15 cellular contexts compared by ENCODE assay signal in genomic region chr17:75639771-75640555, GRCh38. TPM values are rescaled to one million over a fixed set of nuclear protein-coding genes. Genes with fewer than 3 reads are reported as not detected.
DNase-seq lines count a peak whose midpoint lies in the region; ATAC-seq, FAIRE-seq and TF ChIP-seq lines count a peak whose summit lies in the region.
"Had no signal": no experiment of that assay in that cellular context is flagged by ENCODE, and none has a peak within 500 bp of the region (broad histone marks: within the 10 kb centered on the region; RNA-seq: fewer than 3 reads in every experiment).

No MANE protein-coding gene starts in this region.

- no peak for TF ChIP-seq POLR2A in suprapubic skin (IDR thresholded peaks at IDR 0.05)

- no peaks in the 10 kb centered on the region for H3K9me2 ChIP-seq in PC-3 (replicated peaks; ENCODE audit: low read length)

- CTCF ChIA-PET in PC-3 (lab: Charles Lee), result no interaction called here

- ATAC-seq in PC-3 (0 out of 2 replicates have a peak, but pooled peaks have one; percentile 17), left colon (peak; percentile 55), GM21447 (IDR thresholded peaks at IDR 0.05; ENCODE audit: unreplicated experiment) (no peak)
- ATAC-seq: activated T-cell treated with anti-CD3 and anti-CD28 coated beads, Interleukin-2, amount 50 U/mL, for 72 hours had no signal

- H3K4me2 ChIP-seq in PC-3 (ENCODE audit: low read length), result no peak overlapping the region

- H4K20me1 ChIP-seq in PC-3 (ENCODE audit: low read length), result no peaks in the 10 kb centered on the region

- no peak overlapping the region for H3K9ac ChIP-seq in PC-3 (ENCODE audit: low read length)

- POLR2A ChIA-PET in PC-3 (lab: Charles Lee; ENCODE audit: unreplicated experiment), result no interaction called here

- H3K9me3 ChIP-seq in PC-3 (ENCODE audit: low read length) (no peaks in the 10 kb centered on the region), suprapubic skin (no peaks in the 10 kb centered on the region)

- H3K27ac ChIP-seq in PC-3 (ENCODE audit: low read length) (peak overlapping the region; percentile 28), suprapubic skin (peak overlapping the region; percentile 77)

- intact Hi-C loops in PC-3 (cut with micrococcal nuclease), result no loop called here
- intact Hi-C loops in left colon (cut with DNase I, micrococcal nuclease), result no loop called here

- BruUV-seq in PC-3 (replicated peaks; lab: Mats Ljungman, UMichigan), result no TSS peak

- H3K79me2 ChIP-seq in PC-3 (ENCODE audit: low read length), result no peaks in the 10 kb centered on the region

- H3K27me3 ChIP-seq in PC-3 (ENCODE audit: low read length), result no peaks in the 10 kb centered on the region
- no peaks in the 10 kb centered on the region for H3K27me3 ChIP-seq in suprapubic skin

- TF ChIP-seq CTCF in GM12873 (IDR thresholded peaks at IDR 0.05; ENCODE audit: insufficient read depth, low read depth, low read length, missing control alignments), result peak; percentile 9
- peak; percentile 47 for TF ChIP-seq CTCF in PC-3 (conservative IDR thresholded peaks at IDR 0.05; ENCODE audit: low read depth, low read length)
- peak in 1 of 2 donors; percentile 23 for TF ChIP-seq CTCF in suprapubic skin (IDR thresholded peaks at IDR 0.05)
- TF ChIP-seq CTCF in GM13977 (IDR thresholded peaks at IDR 0.05; ENCODE audit: extremely low read depth, insufficient read depth, missing control alignments), result no peak
- no peak for TF ChIP-seq CTCF in D721Med (IDR thresholded peaks at IDR 0.05; ENCODE audit: insufficient read depth, missing control alignments)

- no peak overlapping the region for H3K4me3 ChIP-seq in PC-3 (ENCODE audit: low read length)
- peak overlapping the region; percentile 26 for H3K4me3 ChIP-seq in suprapubic skin

- TF ChIP-seq EP300 in suprapubic skin (IDR thresholded peaks at IDR 0.05), result no peak

- FAIRE-seq in D721Med (lab: Jason Lieb, UNC), result no peak
- FAIRE-seq: colon, G401.6 had no signal

- H2AFZ ChIP-seq in PC-3 (ENCODE audit: low read length), result no peak overlapping the region

- DNase-seq in PC-3 (peak; percentile 63), left colon (peak; percentile 76), suprapubic skin (ENCODE audit: low spot score in 2 of 2) (peak in 1 of 2 donors; percentile 67), GM13977 (ENCODE audit: low spot score) (no peak), D721Med (ENCODE audit: insufficient read length, low spot score) (no peak), GM03348 (ENCODE audit: low spot score) (no peak)
- DNase-seq: activated CD4-positive, alpha-beta T cell treated with anti-CD3 and anti-CD28 coated beads, Interleukin-2, amount 10 ng/mL, durations not matched to agents 7 days and 5 days; activated T-cell treated with anti-CD3 and anti-CD28 coated beads, Interleukin-2, amount 50 U/mL, for 72 hours; midbrain; NCI-H1105 treated with DMSO at 0.1 percent for 48 hours; NCI-H524 had no signal

- no peaks in the 10 kb centered on the region for H3K36me3 ChIP-seq in PC-3 (ENCODE audit: low read depth, low read length)
- H3K36me3 ChIP-seq in suprapubic skin, result no peaks in the 10 kb centered on the region

- H3K4me1 ChIP-seq in PC-3 (ENCODE audit: insufficient read depth, low read length) (peaks cover 30% of the 10 kb centered on the region), suprapubic skin (peaks cover 53% of the 10 kb centered on the region)

- 69% methylated on average over 11 of the region's 30 CpGs for WGBS in suprapubic skin

- in situ Hi-C loops in GM13977 (cut with MboI; ENCODE audit: low pct_unique_long_range_greater_than_20kb, low sequenced_read_pairs, unreplicated experiment), result no loop called here

- no peaks in the 10 kb centered on the region for H3F3A ChIP-seq in PC-3 (ENCODE audit: low read length, unreplicated experiment)

RNA-seq across cellular contexts. Expression of gene SMIM5, which starts 6.7 kb away (rescaled TPM):
- total RNA-seq in PC-3 (2014; rRNA removed), result 2.3 and 4.3 TPM in 2 replicates
- 10 to 100 TPM; 15.4 to 28.3 TPM for total RNA-seq in left colon
- 10 to 100 TPM in 2 of 4 donors, 1 to 10 TPM in 2; 1.7 to 11.8 (median 8.6) TPM for total RNA-seq in suprapubic skin

RNA-seq across cellular contexts. Expression of gene RECQL5, which starts 27.0 kb away (rescaled TPM):
- total RNA-seq in PC-3 (2014; rRNA removed), result 54.2 and 97.7 TPM in 2 replicates
- total RNA-seq in left colon, result 10 to 100 TPM; 23.2 to 27.0 TPM
- 100 to 1,000 TPM in 1 of 4 donors, 10 to 100 TPM in 3; 35.3 to 129 (median 63.6) TPM for total RNA-seq in suprapubic skin

RNA-seq across cellular contexts. Expression of gene SAP30BP, which starts 27.2 kb away (rescaled TPM):
- total RNA-seq in PC-3 (2014; rRNA removed), result 97.8 and 115 TPM in 2 replicates
- 10 to 100 TPM; 72.1 to 72.5 TPM for total RNA-seq in left colon
- 100 to 1,000 TPM in 1 of 4 donors, 10 to 100 TPM in 3; 67.0 to 104 (median 86.3) TPM for total RNA-seq in suprapubic skin

RNA-seq across cellular contexts. Expression of gene MYO15B, which starts 52.4 kb away (rescaled TPM):
- 3.2 and 7.1 TPM in 2 replicates for total RNA-seq in PC-3 (2014; rRNA removed)
- 100 to 1,000 TPM; 575 to 676 TPM for total RNA-seq in left colon
- total RNA-seq in suprapubic skin, result 100 to 1,000 TPM in 1 of 4 donors, 10 to 100 TPM in 3; 28.4 to 126 (median 76.1) TPM

Comparison
In these comparisons a context has a peak if more than half of its experiments do, and no peak if none do; other contexts are left out.
1. CTCF ChIP-seq: peak in GM12873 (single experiment) and PC-3 (single experiment); none in GM13977 (single experiment) and D721Med (single experiment).
2. DNase-seq: peak in PC-3 (single experiment) and left colon (2 of 2); none in GM13977 (single experiment), D721Med (single experiment) and GM03348 (single experiment).